Comparison of ENCODE assay signal across 21 cellular contexts in the genomic region with DNA sequence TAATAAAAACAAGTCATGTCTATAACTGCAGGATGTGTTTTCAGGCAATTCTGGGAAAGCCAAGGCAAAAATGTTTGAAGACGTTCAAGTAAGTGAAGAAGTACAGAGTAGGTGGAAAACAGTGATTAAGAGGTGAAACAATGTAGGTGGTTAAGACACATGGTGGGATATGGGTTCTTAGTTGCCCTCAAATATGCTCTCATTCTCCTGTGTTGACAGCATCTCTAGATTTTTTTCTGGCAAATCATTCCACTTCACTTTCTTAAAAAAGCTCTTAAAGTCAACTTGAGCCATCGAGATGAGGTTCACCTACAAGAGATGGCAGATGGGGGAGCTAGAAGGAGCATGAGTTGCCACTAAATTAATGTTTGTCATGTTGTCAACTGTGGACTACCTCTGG.
DNase-seq lines count a peak whose midpoint lies in the region; ATAC-seq and TF ChIP-seq lines count a peak whose summit lies in the region.
"Had no signal": no experiment of that assay in that cellular context is flagged by ENCODE, and none has a peak within 500 bp of the region (broad histone marks: within the 10 kb centered on the region; RNA-seq: fewer than 3 reads in every experiment).

No MANE protein-coding gene starts in this region.

- H3K27me3 ChIP-seq in SK-N-SH (ENCODE audit: insufficient read depth): no peaks in the 10 kb centered on the region
- H3K27me3 ChIP-seq: BE2C had no signal

- CTCF ChIA-PET in SK-N-SH (lab: Yijun Ruan, JAX): no interaction called here

- no peak overlapping the region for H3K4me3 ChIP-seq in SK-N-SH (ENCODE audit: low read depth in 2 of 2, low read length in 1 of 2)

- H3K4me3 Mint-ChIP-seq in glutamatergic neuron (ENCODE audit: unreplicated experiment): no peak overlapping the region
- H3K4me3 Mint-ChIP-seq: CD4-positive, alpha-beta T cell had no signal

- TF ChIP-seq CTCF in SK-N-SH (IDR thresholded peaks at IDR 0.05): no peak
- TF ChIP-seq CTCF in glutamatergic neuron (IDR thresholded peaks at IDR 0.05; ENCODE audit: partially characterized antibody, unreplicated experiment): no peak

- no peaks in the 10 kb centered on the region for H3K9me3 ChIP-seq in SK-N-SH
- H3K9me3 ChIP-seq: BE2C, Caco-2 had no signal

- no peak overlapping the region for H3K27ac Mint-ChIP-seq in glutamatergic neuron (ENCODE audit: unreplicated experiment)
- H3K27ac Mint-ChIP-seq: CD4-positive, alpha-beta T cell had no signal

- H4K20me1 ChIP-seq in SK-N-SH (ENCODE audit: insufficient read depth): no peaks in the 10 kb centered on the region

- H3K4me1 ChIP-seq in SK-N-SH (ENCODE audit: control insufficient read depth in 1 of 2, insufficient read depth in 2 of 2, low read depth in 1 of 2, low read length in 1 of 2): no peaks in the 10 kb centered on the region
- H3K4me1 ChIP-seq: BE2C, Caco-2 had no signal

- TF ChIP-seq RAD21 in SK-N-SH (IDR thresholded peaks at IDR 0.05; ENCODE audit: low read length): no peak

- POLR2A ChIA-PET in SK-N-SH (lab: Yijun Ruan, JAX): no interaction called here

- no peaks in the 10 kb centered on the region; the same call in 1 of the 2 replicates for H3K9me2 ChIP-seq in SK-N-SH

- H2AFZ ChIP-seq in SK-N-SH (ENCODE audit: low read depth): no peak overlapping the region

- H3K9ac ChIP-seq in SK-N-SH: no peak overlapping the region

- no peaks in the 10 kb centered on the region for H3F3A ChIP-seq in SK-N-SH (replicated peaks; ENCODE audit: insufficient read depth)

- DNase-seq in SK-N-SH (no peak), amniotic epithelial cell (ENCODE audit: low read depth) (peak; percentile 83), iris pigment epithelial cell (ENCODE audit: low read depth) (peak; percentile 31), glutamatergic neuron (no peak), DMS153 treated with DMSO at 0.1 percent for 48 hours (lab: John Stamatoyannopoulos, UW; ENCODE audit: unreplicated experiment) (no peak), NCI-H69 (lab: John Stamatoyannopoulos, UW) (no peak)
- DNase-seq: BE2C; Caco-2; CD4-positive, alpha-beta T cell; Karpas-422; NCI-H1092 treated with DMSO at 0.1 percent for 48 hours; NCI-H1694; NCI-H2081 treated with DMSO at 0.1 percent for 48 hours; NCI-H510A; NCI-H82; OCI-M1; SHP77 treated with DMSO at 0.1 percent for 48 hours; T-helper 1 cell had no signal

- 68% methylated on average over 2 of the region's 2 CpGs for WGBS in SK-N-SH (ENCODE audit: low lambda C conversion rate)

- H3K27me3 Mint-ChIP-seq in glutamatergic neuron (ENCODE audit: unreplicated experiment): no peaks in the 10 kb centered on the region
- H3K27me3 Mint-ChIP-seq: CD4-positive, alpha-beta T cell had no signal

- H3K4me1 Mint-ChIP-seq in glutamatergic neuron (ENCODE audit: low read depth, unreplicated experiment): peaks cover 5% of the 10 kb centered on the region

- H3K27ac ChIP-seq in SK-N-SH (ENCODE audit: low read depth in 2 of 2, low read length in 1 of 2): no peak overlapping the region
- H3K27ac ChIP-seq: 22Rv1 had no signal

- ATAC-seq in SK-N-SH treated with all-trans-retinoic acid at 6 μM for 48 hours: no peak
- no peak for ATAC-seq in HG03039 (IDR thresholded peaks at IDR 0.05; ENCODE audit: unreplicated experiment)

- no peak overlapping the region for H3K4me2 ChIP-seq in SK-N-SH

- no peaks in the 10 kb centered on the region for H3K9me3 Mint-ChIP-seq in glutamatergic neuron (ENCODE audit: unreplicated experiment)

- H3K79me2 ChIP-seq in SK-N-SH (ENCODE audit: insufficient read depth): no peaks in the 10 kb centered on the region

- TF ChIP-seq EP300 in SK-N-SH (IDR thresholded peaks at IDR 0.05; ENCODE audit: borderline replicate concordance in 1 of 2, low read depth in 1 of 2, low read length in 1 of 2): no peak

- H3K36me3 Mint-ChIP-seq in glutamatergic neuron (ENCODE audit: unreplicated experiment): peaks cover 4% of the 10 kb centered on the region

- no peaks in the 10 kb centered on the region for H3K36me3 ChIP-seq in SK-N-SH (replicated peaks in 1 of 2; ENCODE audit: control insufficient read depth in 1 of 2, insufficient read depth in 2 of 2, low read length in 1 of 2)
- H3K36me3 ChIP-seq: BE2C had no signal

TF ChIP-seq in SK-N-SH, 30 proteins besides CTCF, POLR2A, EP300 and RAD21:
- TF ChIP-seq JUND (IDR thresholded peaks at IDR 0.05) (peak; percentile 26; the same call in 1 of the 2 replicates), FOSL2 (IDR thresholded peaks at IDR 0.05; ENCODE audit: borderline replicate concordance, low read depth) (no peak), GATA2 (CRISPR knock-in tag; IDR thresholded peaks at IDR 0.05) (no peak), POLR2AphosphoS5 (IDR thresholded peaks at IDR 0.05; ENCODE audit: low read depth, low read length) (no peak)
- TF ChIP-seq, protein P1, sequence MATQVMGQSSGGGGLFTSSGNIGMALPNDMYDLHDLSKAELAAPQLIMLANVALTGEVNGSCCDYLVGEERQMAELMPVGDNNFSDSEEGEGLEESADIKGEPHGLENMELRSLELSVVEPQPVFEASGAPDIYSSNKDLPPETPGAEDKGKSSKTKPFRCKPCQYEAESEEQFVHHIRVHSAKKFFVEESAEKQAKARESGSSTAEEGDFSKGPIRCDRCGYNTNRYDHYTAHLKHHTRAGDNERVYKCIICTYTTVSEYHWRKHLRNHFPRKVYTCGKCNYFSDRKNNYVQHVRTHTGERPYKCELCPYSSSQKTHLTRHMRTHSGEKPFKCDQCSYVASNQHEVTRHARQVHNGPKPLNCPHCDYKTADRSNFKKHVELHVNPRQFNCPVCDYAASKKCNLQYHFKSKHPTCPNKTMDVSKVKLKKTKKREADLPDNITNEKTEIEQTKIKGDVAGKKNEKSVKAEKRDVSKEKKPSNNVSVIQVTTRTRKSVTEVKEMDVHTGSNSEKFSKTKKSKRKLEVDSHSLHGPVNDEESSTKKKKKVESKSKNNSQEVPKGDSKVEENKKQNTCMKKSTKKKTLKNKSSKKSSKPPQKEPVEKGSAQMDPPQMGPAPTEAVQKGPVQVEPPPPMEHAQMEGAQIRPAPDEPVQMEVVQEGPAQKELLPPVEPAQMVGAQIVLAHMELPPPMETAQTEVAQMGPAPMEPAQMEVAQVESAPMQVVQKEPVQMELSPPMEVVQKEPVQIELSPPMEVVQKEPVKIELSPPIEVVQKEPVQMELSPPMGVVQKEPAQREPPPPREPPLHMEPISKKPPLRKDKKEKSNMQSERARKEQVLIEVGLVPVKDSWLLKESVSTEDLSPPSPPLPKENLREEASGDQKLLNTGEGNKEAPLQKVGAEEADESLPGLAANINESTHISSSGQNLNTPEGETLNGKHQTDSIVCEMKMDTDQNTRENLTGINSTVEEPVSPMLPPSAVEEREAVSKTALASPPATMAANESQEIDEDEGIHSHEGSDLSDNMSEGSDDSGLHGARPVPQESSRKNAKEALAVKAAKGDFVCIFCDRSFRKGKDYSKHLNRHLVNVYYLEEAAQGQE (IDR thresholded peaks at IDR 0.05; ENCODE audit: low read depth, low read length): no peak

TF ChIP-seq in SK-N-SH treated with all-trans-retinoic acid at 6 μM for 48 hours, 23 proteins besides CTCF, POLR2A, EP300 and RAD21 (continues in another document):
- TF ChIP-seq GLIS3 (CRISPR knock-in tag; IDR thresholded peaks at IDR 0.05): no peak
- TF ChIP-seq PPARA (CRISPR knock-in tag; IDR thresholded peaks at IDR 0.05; ENCODE audit: borderline replicate concordance): no peak
- TF ChIP-seq, protein P2, sequence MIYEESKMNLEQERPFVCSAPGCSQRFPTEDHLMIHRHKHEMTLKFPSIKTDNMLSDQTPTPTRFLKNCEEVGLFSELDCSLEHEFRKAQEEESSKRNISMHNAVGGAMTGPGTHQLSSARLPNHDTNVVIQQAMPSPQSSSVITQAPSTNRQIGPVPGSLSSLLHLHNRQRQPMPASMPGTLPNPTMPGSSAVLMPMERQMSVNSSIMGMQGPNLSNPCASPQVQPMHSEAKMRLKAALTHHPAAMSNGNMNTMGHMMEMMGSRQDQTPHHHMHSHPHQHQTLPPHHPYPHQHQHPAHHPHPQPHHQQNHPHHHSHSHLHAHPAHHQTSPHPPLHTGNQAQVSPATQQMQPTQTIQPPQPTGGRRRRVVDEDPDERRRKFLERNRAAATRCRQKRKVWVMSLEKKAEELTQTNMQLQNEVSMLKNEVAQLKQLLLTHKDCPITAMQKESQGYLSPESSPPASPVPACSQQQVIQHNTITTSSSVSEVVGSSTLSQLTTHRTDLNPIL (CRISPR knock-in tag; IDR thresholded peaks at IDR 0.05; ENCODE audit: low read depth): no peak
- TF ChIP-seq CSDC2 (CRISPR knock-in tag; IDR thresholded peaks at IDR 0.05): no peak
- TF ChIP-seq ZNF8 (CRISPR knock-in tag; IDR thresholded peaks at IDR 0.05): no peak
- TF ChIP-seq TCF4 (CRISPR knock-in tag; IDR thresholded peaks at IDR 0.05; ENCODE audit: borderline replicate concordance): no peak
- TF ChIP-seq OSR1 (CRISPR knock-in tag; IDR thresholded peaks at IDR 0.05): no peak
- TF ChIP-seq, protein P3, sequence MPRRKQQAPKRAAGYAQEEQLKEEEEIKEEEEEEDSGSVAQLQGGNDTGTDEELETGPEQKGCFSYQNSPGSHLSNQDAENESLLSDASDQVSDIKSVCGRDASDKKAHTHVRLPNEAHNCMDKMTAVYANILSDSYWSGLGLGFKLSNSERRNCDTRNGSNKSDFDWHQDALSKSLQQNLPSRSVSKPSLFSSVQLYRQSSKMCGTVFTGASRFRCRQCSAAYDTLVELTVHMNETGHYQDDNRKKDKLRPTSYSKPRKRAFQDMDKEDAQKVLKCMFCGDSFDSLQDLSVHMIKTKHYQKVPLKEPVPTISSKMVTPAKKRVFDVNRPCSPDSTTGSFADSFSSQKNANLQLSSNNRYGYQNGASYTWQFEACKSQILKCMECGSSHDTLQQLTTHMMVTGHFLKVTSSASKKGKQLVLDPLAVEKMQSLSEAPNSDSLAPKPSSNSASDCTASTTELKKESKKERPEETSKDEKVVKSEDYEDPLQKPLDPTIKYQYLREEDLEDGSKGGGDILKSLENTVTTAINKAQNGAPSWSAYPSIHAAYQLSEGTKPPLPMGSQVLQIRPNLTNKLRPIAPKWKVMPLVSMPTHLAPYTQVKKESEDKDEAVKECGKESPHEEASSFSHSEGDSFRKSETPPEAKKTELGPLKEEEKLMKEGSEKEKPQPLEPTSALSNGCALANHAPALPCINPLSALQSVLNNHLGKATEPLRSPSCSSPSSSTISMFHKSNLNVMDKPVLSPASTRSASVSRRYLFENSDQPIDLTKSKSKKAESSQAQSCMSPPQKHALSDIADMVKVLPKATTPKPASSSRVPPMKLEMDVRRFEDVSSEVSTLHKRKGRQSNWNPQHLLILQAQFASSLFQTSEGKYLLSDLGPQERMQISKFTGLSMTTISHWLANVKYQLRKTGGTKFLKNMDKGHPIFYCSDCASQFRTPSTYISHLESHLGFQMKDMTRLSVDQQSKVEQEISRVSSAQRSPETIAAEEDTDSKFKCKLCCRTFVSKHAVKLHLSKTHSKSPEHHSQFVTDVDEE (CRISPR knock-in tag; IDR thresholded peaks at IDR 0.05): no peak
- TF ChIP-seq ZNF70 (CRISPR knock-in tag; IDR thresholded peaks at IDR 0.05): no peak
- TF ChIP-seq BACH2 (CRISPR knock-in tag; IDR thresholded peaks at IDR 0.05; ENCODE audit: borderline replicate concordance): no peak
- TF ChIP-seq ZNF565 (CRISPR knock-in tag; conservative IDR thresholded peaks at IDR 0.05; ENCODE audit: low read depth): no peak
- TF ChIP-seq SNAI2 (CRISPR knock-in tag; IDR thresholded peaks at IDR 0.05): no peak
- no peak for TF ChIP-seq ISL1 (CRISPR knock-in tag; IDR thresholded peaks at IDR 0.05)
- TF ChIP-seq ZC3H10 (CRISPR knock-in tag; IDR thresholded peaks at IDR 0.05): no peak

Comparison
In these comparisons a context has a peak if more than half of its experiments do, and no peak if none do; other contexts are left out.
1. DNase-seq: peak in amniotic epithelial cell (single experiment) and iris pigment epithelial cell (single experiment); none in SK-N-SH (single experiment), glutamatergic neuron (single experiment), DMS153 treated with DMSO at 0.1 percent for 48 hours (single experiment) and NCI-H69 (single experiment).